ENCODE assay signal across 37 cellular contexts in genomic region chr14:51058382-51058781, GRCh38.
"Had no signal": no experiment of that assay in that cellular context is flagged by ENCODE, and none has a peak within 500 bp of the region (broad histone marks: within the 10 kb centered on the region; RNA-seq: fewer than 3 reads in every experiment).

No MANE protein-coding gene starts in this region.

- H3K27ac ChIP-seq: adrenal gland, body of pancreas, breast epithelium, cardiac muscle cell, coronary artery had no signal

- H3K9me3 ChIP-seq: body of pancreas, breast epithelium had no signal

- H3K4me1 Mint-ChIP-seq: activated B cell treated with CpG ODN at 0.5 μM for 24 hours; activated CD8-positive, alpha-beta memory T cell treated with anti-CD3 and anti-CD28 coated beads, Interleukin-2, amount 10 ng/mL, durations not matched to agents 7 days and 5 days; activated naive CD4-positive, alpha-beta T cell treated with anti-CD3 and anti-CD28 coated beads, Interleukin-2, amount 50 U/mL, for 24 hours; activated naive CD8-positive, alpha-beta T cell treated with anti-CD3 and anti-CD28 coated beads for 36 hours; activated naive CD8-positive, alpha-beta T cell treated with anti-CD3 and anti-CD28 coated beads, Interleukin-2, amount 50 U/mL, for 24 hours; endodermal cell; T-helper 17 cell had no signal

- H3K4me1 ChIP-seq: adrenal gland, body of pancreas, breast epithelium had no signal

- ATAC-seq: activated CD4-positive, CD25-positive, alpha-beta regulatory T cell treated with anti-CD3 and anti-CD28 coated beads, Interleukin-2, amount 50 U/mL, for 24 hours; activated CD8-positive, alpha-beta memory T cell treated with anti-CD3 and anti-CD28 coated beads, Interleukin-2, amount 10 ng/mL, durations not matched to agents 7 days and 5 days; activated CD8-positive, alpha-beta T cell treated with anti-CD3 and anti-CD28 coated beads, Interleukin-2, amount 10 ng/mL, durations not matched to agents 7 days and 5 days; activated naive CD8-positive, alpha-beta T cell treated with anti-CD3 and anti-CD28 coated beads, Interleukin-2, amount 50 U/mL, for 24 hours; body of pancreas; esophagus mucosa; T-helper 17 cell had no signal

- H3K4me3 ChIP-seq: adrenal gland, body of pancreas, breast epithelium, cardiac muscle cell, coronary artery, dorsolateral prefrontal cortex had no signal

- DNase-seq: activated B cell treated with CpG ODN at 0.5 μM for 24 hours; activated CD4-positive, alpha-beta memory T cell treated with anti-CD3 and anti-CD28 coated beads for 36 hours; activated CD4-positive, alpha-beta T cell treated with anti-CD3 and anti-CD28 coated beads for 48 hours; activated CD8-positive, alpha-beta memory T cell treated with anti-CD3 and anti-CD28 coated beads, Interleukin-2, amount 10 ng/mL, durations not matched to agents 7 days and 5 days; activated CD8-positive, alpha-beta memory T cell treated with anti-CD3 and anti-CD28 coated beads, Interleukin-2, amount 50 U/mL, for 4 hours; activated CD8-positive, alpha-beta T cell treated with anti-CD3 and anti-CD28 coated beads, Interleukin-2, amount 10 ng/mL, durations not matched to agents 7 days and 5 days; activated effector memory CD4-positive, alpha-beta T cell treated with anti-CD3 and anti-CD28 coated beads, Interleukin-2, amount 50 U/mL, for 16 hours; activated naive CD4-positive, alpha-beta T cell treated with anti-CD3 and anti-CD28 coated beads for 36 hours; activated naive CD8-positive, alpha-beta T cell treated with anti-CD3 and anti-CD28 coated beads for 36 hours; activated naive CD8-positive, alpha-beta T cell treated with anti-CD3 and anti-CD28 coated beads, Interleukin-2, amount 50 U/mL, for 24 hours; activated T-cell treated with anti-CD3 and anti-CD28 coated beads, Interleukin-2, amount 50 U/mL, for 1 hour; activated T-cell treated with anti-CD3 and anti-CD28 coated beads, Interleukin-2, amount 50 U/mL, for 48 hours; adrenal gland; amygdala; aorta; body of pancreas; central memory CD4-positive, alpha-beta T cell; cerebellar nuclear complex; dorsolateral prefrontal cortex; effector memory CD4-positive, alpha-beta T cell; endodermal cell; foreskin fibroblast; head of caudate nucleus; T-helper 1 cell; T-helper 17 cell; T1000; WERI-Rb-1 had no signal

- H3K9me3 Mint-ChIP-seq: activated CD4-positive, alpha-beta memory T cell treated with anti-CD3 and anti-CD28 coated beads for 36 hours; activated T-helper 1 cell treated with anti-CD3 and anti-CD28 coated beads, Interleukin-12 subunit alpha, Interleukin-12 subunit beta, Interleukin-2, Interleukin-4 antibody, amounts not matched to agents 30 ng/mL and 10 ng/mL and 1 ng/mL, durations not matched to agents 14 hours and 24 hours and 36 hours; activated T-helper 2 cell treated with anti-CD3 and anti-CD28 coated beads, Interferon-gamma antibody, Interleukin-2, Interleukin-4, amounts not matched to agents 10 μg/mL and 5 μg/mL and 100 μg/mL, durations not matched to agents 14 hours and 24 hours and 36 hours; endodermal cell; T-helper 2 cell treated with Interferon-gamma antibody and Interleukin-4, amounts not matched to agents 5 μg/mL and 100 μg/mL, for 36 hours had no signal

- H3K4me3 Mint-ChIP-seq: activated B cell treated with CpG ODN at 0.5 μM for 24 hours; activated CD4-positive, alpha-beta memory T cell treated with anti-CD3 and anti-CD28 coated beads for 36 hours; activated CD8-positive, alpha-beta memory T cell treated with anti-CD3 and anti-CD28 coated beads, Interleukin-2, amount 10 ng/mL, durations not matched to agents 7 days and 5 days; activated CD8-positive, alpha-beta T cell treated with anti-CD3 and anti-CD28 coated beads, Interleukin-2, amount 10 ng/mL, durations not matched to agents 7 days and 5 days; activated naive CD4-positive, alpha-beta T cell treated with anti-CD3 and anti-CD28 coated beads for 36 hours; activated naive CD4-positive, alpha-beta T cell treated with anti-CD3 and anti-CD28 coated beads, Interleukin-2, amount 50 U/mL, for 24 hours; activated naive CD8-positive, alpha-beta T cell treated with anti-CD3 and anti-CD28 coated beads for 36 hours; activated naive CD8-positive, alpha-beta T cell treated with anti-CD3 and anti-CD28 coated beads, Interleukin-2, amount 50 U/mL, for 24 hours; activated T-helper 1 cell treated with anti-CD3 and anti-CD28 coated beads, Interleukin-12 subunit alpha, Interleukin-12 subunit beta, Interleukin-2, Interleukin-4 antibody, amounts not matched to agents 30 ng/mL and 10 ng/mL and 1 ng/mL, durations not matched to agents 14 hours and 24 hours and 36 hours; dendritic cell treated with granulocyte-macrophage colony-stimulating factor and Interleukin-4, amounts not matched to agents 40 ng/mL and 50 ng/mL, for 4 days; endodermal cell; T-helper 17 cell; T-helper 2 cell treated with Interferon-gamma antibody and Interleukin-4, amounts not matched to agents 5 μg/mL and 100 μg/mL, for 36 hours had no signal

- H3K36me3 Mint-ChIP-seq: activated CD4-positive, alpha-beta memory T cell treated with anti-CD3 and anti-CD28 coated beads for 36 hours; activated CD8-positive, alpha-beta memory T cell treated with anti-CD3 and anti-CD28 coated beads, Interleukin-2, amount 10 ng/mL, durations not matched to agents 7 days and 5 days had no signal

- H3K27ac Mint-ChIP-seq: activated B cell treated with CpG ODN at 0.5 μM for 24 hours; activated CD4-positive, alpha-beta memory T cell treated with anti-CD3 and anti-CD28 coated beads for 36 hours; activated CD8-positive, alpha-beta memory T cell treated with anti-CD3 and anti-CD28 coated beads, Interleukin-2, amount 10 ng/mL, durations not matched to agents 7 days and 5 days; activated CD8-positive, alpha-beta T cell treated with anti-CD3 and anti-CD28 coated beads, Interleukin-2, amount 10 ng/mL, durations not matched to agents 7 days and 5 days; activated naive CD4-positive, alpha-beta T cell treated with anti-CD3 and anti-CD28 coated beads for 36 hours; activated naive CD4-positive, alpha-beta T cell treated with anti-CD3 and anti-CD28 coated beads, Interleukin-2, amount 50 U/mL, for 24 hours; activated naive CD8-positive, alpha-beta T cell treated with anti-CD3 and anti-CD28 coated beads for 36 hours; activated naive CD8-positive, alpha-beta T cell treated with anti-CD3 and anti-CD28 coated beads, Interleukin-2, amount 50 U/mL, for 24 hours; activated T-helper 1 cell treated with anti-CD3 and anti-CD28 coated beads, Interleukin-12 subunit alpha, Interleukin-12 subunit beta, Interleukin-2, Interleukin-4 antibody, amounts not matched to agents 30 ng/mL and 10 ng/mL and 1 ng/mL, durations not matched to agents 14 hours and 24 hours and 36 hours; activated T-helper 2 cell treated with anti-CD3 and anti-CD28 coated beads, Interferon-gamma antibody, Interleukin-2, Interleukin-4, amounts not matched to agents 10 μg/mL and 5 μg/mL and 100 μg/mL, durations not matched to agents 14 hours and 24 hours and 36 hours; dendritic cell treated with granulocyte-macrophage colony-stimulating factor and Interleukin-4, amounts not matched to agents 40 ng/mL and 50 ng/mL, for 4 days; endodermal cell; T-helper 17 cell; T-helper 2 cell treated with Interferon-gamma antibody and Interleukin-4, amounts not matched to agents 5 μg/mL and 100 μg/mL, for 36 hours had no signal

- H3K36me3 ChIP-seq: adrenal gland, breast epithelium, cardiac muscle cell, WERI-Rb-1 had no signal

- H3K27me3 Mint-ChIP-seq: activated B cell treated with CpG ODN at 0.5 μM for 24 hours; activated naive CD8-positive, alpha-beta T cell treated with anti-CD3 and anti-CD28 coated beads for 36 hours; activated naive CD8-positive, alpha-beta T cell treated with anti-CD3 and anti-CD28 coated beads, Interleukin-2, amount 50 U/mL, for 24 hours; dendritic cell treated with granulocyte-macrophage colony-stimulating factor and Interleukin-4, amounts not matched to agents 40 ng/mL and 50 ng/mL, for 4 days had no signal

- H3K27me3 ChIP-seq: adrenal gland, body of pancreas, breast epithelium, cardiac muscle cell, dorsolateral prefrontal cortex had no signal
